1 cellular context compared by ENCODE assay signal in the genomic region with DNA sequence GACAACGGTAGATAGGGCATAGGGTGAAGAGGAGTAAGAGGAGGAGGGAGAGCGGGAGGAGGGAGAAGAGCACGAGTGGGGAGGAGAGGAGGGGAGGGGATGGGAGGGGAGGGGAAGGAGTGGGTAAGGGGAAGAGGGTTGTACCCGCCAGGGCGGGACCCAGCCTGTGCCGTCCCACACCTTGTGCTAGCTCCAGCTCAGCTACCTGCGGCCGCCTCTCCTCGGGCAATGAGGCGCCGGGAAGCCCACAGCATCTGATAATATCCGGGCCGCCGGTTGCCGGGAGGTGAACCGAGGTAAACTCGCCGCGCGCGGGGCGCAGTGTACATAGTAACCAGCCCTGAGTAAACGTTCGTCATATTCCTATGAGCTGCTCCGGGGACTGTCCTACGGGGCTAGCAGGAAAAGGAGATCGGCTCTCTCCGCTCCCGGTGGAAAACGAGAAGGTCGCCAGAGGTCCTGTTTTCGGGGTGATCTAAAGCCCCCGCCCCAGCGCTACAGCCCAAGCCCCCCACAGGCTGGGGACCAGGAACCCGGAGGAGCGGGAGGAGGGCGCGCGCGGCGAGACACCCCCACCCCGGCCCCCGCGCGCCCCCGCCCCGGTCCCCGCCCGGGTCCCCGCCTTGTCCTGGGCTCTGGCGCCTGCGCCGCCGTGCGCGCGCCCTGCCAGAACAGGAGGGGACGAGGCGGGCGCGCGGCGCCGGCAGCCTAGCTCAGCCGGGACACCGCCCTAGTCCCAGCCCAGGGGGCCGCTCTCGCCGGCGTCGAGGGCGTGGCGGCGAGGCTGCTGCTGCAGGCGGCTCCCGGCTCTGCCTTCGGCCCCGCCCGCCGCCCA.
A peak's percentile ranks its signal among the peaks of the same experiment; 100 is the strongest.
TF ChIP-seq lines count a peak whose summit lies in the region.

Gene RCAN3 (plus strand): TSS at position 669 of the 835 bp plus-strand sequence. CDS start 11,537 bp downstream, outside the sequence.

TF ChIP-seq in K562, 482 proteins besides CTCF, POLR2A, EP300 and RAD21 (continued from another document and continues in another):
- TF ChIP-seq ATF7 (IDR thresholded peaks at IDR 0.05) (0 out of 2 replicates have a peak, but pooled peaks have one; percentile 20), ERF (CRISPR knock-in tag; IDR thresholded peaks at IDR 0.05) (no peak), KDM4B (IDR thresholded peaks at IDR 0.05; ENCODE audit: borderline replicate concordance in 2 of 2, low read depth in 1 of 2) (no peak), NR1H2 (CRISPR knock-in tag; IDR thresholded peaks at IDR 0.05) (no peak), ZNF140 (CRISPR knock-in tag; IDR thresholded peaks at IDR 0.05) (no peak), RFX5 (IDR thresholded peaks at IDR 0.05; ENCODE audit: low read depth, low read length) (no peak), CAMTA2 (CRISPR knock-in tag; conservative IDR thresholded peaks at IDR 0.05) (no peak), RHOXF2B (CRISPR knock-in tag; conservative IDR thresholded peaks at IDR 0.05) (no peak), SUPT5H (IDR thresholded peaks at IDR 0.05) (peak; percentile 48; the same call in 1 of the 2 replicates), MECOM (CRISPR knock-in tag; IDR thresholded peaks at IDR 0.05) (no peak), NFE2L1 (tag; IDR thresholded peaks at IDR 0.05; ENCODE audit: borderline replicate concordance, low read depth) (no peak), CBFA2T3 (IDR thresholded peaks at IDR 0.05) (no peak), CCNT2 (IDR thresholded peaks at IDR 0.05; ENCODE audit: borderline replicate concordance, extremely low read depth, insufficient read length, low read depth, low read length) (peak; percentile 56), SIX5 (IDR thresholded peaks at IDR 0.05; ENCODE audit: borderline replicate concordance in 1 of 2, insufficient read depth in 1 of 2, low read depth in 1 of 2, low read length in 2 of 2) (no peak), KLF10 (CRISPR knock-in tag; IDR thresholded peaks at IDR 0.05) (no peak), JUND (IDR thresholded peaks at IDR 0.05; ENCODE audit: borderline replicate concordance, low read depth, low read length) (0 out of 2 replicates have a peak, but pooled peaks have one; percentile 3), JUND (tag; IDR thresholded peaks at IDR 0.05; ENCODE audit: borderline replicate concordance, low read depth, low read length) (no peak; the same call in 2 of the 3 replicates), ZNF212 (CRISPR knock-in tag; IDR thresholded peaks at IDR 0.05) (no peak), ZNF408 (CRISPR knock-in tag; IDR thresholded peaks at IDR 0.05; ENCODE audit: low read depth) (no peak), ZNF224 (CRISPR knock-in tag; IDR thresholded peaks at IDR 0.05) (no peak), GMEB1 (CRISPR knock-in tag; IDR thresholded peaks at IDR 0.05) (no peak), PHF21A (IDR thresholded peaks at IDR 0.05; ENCODE audit: borderline replicate concordance, low read depth) (no peak), THAP7 (CRISPR knock-in tag; IDR thresholded peaks at IDR 0.05) (no peak), VEZF1 (CRISPR knock-in tag; IDR thresholded peaks at IDR 0.05) (peak; percentile 96), CHD1 (IDR thresholded peaks at IDR 0.05; ENCODE audit: low read length) (no peak), ZNF274 (IDR thresholded peaks at IDR 0.05; ENCODE audit: borderline replicate concordance, low read depth, low read length) (no peak), ZNF449 (CRISPR knock-in tag; IDR thresholded peaks at IDR 0.05) (no peak), TAF7 (tag; IDR thresholded peaks at IDR 0.05) (no peak), MYNN (IDR thresholded peaks at IDR 0.05) (no peak), MYNN (CRISPR knock-in tag; IDR thresholded peaks at IDR 0.05) (no peak), POLR2AphosphoS5 (IDR thresholded peaks at IDR 0.05; ENCODE audit: control insufficient read depth, insufficient read depth, low read depth, low read length) (no peak), MBD2 (IDR thresholded peaks at IDR 0.05; ENCODE audit: borderline replicate concordance, low read depth) (no peak), ILF3 (IDR thresholded peaks at IDR 0.05; ENCODE audit: borderline replicate concordance) (no peak), ZNF696 (CRISPR knock-in tag; conservative IDR thresholded peaks at IDR 0.05) (no peak), KLF1 (tag; IDR thresholded peaks at IDR 0.05) (0 out of 2 replicates have a peak, but pooled peaks have one; percentile 43), SRSF3 (IDR thresholded peaks at IDR 0.05; ENCODE audit: insufficient read depth, low read length) (no peak), TFAP4 (CRISPR knock-in tag; IDR thresholded peaks at IDR 0.05; ENCODE audit: borderline replicate concordance) (peak; percentile 48; the same call in 1 of the 2 replicates), FOXM1 (IDR thresholded peaks at IDR 0.05; ENCODE audit: low read depth) (no peak), FOXM1 (CRISPR knock-in tag; IDR thresholded peaks at IDR 0.05; ENCODE audit: low read depth) (no peak), NFE2 (IDR thresholded peaks at IDR 0.05; ENCODE audit: low read depth) (no peak), ZNF76 (CRISPR knock-in tag; IDR thresholded peaks at IDR 0.05; ENCODE audit: borderline replicate concordance) (no peak)
- TF ChIP-seq, protein P1, sequence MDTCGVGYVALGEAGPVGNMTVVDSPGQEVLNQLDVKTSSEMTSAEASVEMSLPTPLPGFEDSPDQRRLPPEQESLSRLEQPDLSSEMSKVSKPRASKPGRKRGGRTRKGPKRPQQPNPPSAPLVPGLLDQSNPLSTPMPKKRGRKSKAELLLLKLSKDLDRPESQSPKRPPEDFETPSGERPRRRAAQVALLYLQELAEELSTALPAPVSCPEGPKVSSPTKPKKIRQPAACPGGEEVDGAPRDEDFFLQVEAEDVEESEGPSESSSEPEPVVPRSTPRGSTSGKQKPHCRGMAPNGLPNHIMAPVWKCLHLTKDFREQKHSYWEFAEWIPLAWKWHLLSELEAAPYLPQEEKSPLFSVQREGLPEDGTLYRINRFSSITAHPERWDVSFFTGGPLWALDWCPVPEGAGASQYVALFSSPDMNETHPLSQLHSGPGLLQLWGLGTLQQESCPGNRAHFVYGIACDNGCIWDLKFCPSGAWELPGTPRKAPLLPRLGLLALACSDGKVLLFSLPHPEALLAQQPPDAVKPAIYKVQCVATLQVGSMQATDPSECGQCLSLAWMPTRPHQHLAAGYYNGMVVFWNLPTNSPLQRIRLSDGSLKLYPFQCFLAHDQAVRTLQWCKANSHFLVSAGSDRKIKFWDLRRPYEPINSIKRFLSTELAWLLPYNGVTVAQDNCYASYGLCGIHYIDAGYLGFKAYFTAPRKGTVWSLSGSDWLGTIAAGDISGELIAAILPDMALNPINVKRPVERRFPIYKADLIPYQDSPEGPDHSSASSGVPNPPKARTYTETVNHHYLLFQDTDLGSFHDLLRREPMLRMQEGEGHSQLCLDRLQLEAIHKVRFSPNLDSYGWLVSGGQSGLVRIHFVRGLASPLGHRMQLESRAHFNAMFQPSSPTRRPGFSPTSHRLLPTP (IDR thresholded peaks at IDR 0.05; ENCODE audit: borderline replicate concordance, extremely low read depth, insufficient read length), result no peak
- TF ChIP-seq, protein P2, sequence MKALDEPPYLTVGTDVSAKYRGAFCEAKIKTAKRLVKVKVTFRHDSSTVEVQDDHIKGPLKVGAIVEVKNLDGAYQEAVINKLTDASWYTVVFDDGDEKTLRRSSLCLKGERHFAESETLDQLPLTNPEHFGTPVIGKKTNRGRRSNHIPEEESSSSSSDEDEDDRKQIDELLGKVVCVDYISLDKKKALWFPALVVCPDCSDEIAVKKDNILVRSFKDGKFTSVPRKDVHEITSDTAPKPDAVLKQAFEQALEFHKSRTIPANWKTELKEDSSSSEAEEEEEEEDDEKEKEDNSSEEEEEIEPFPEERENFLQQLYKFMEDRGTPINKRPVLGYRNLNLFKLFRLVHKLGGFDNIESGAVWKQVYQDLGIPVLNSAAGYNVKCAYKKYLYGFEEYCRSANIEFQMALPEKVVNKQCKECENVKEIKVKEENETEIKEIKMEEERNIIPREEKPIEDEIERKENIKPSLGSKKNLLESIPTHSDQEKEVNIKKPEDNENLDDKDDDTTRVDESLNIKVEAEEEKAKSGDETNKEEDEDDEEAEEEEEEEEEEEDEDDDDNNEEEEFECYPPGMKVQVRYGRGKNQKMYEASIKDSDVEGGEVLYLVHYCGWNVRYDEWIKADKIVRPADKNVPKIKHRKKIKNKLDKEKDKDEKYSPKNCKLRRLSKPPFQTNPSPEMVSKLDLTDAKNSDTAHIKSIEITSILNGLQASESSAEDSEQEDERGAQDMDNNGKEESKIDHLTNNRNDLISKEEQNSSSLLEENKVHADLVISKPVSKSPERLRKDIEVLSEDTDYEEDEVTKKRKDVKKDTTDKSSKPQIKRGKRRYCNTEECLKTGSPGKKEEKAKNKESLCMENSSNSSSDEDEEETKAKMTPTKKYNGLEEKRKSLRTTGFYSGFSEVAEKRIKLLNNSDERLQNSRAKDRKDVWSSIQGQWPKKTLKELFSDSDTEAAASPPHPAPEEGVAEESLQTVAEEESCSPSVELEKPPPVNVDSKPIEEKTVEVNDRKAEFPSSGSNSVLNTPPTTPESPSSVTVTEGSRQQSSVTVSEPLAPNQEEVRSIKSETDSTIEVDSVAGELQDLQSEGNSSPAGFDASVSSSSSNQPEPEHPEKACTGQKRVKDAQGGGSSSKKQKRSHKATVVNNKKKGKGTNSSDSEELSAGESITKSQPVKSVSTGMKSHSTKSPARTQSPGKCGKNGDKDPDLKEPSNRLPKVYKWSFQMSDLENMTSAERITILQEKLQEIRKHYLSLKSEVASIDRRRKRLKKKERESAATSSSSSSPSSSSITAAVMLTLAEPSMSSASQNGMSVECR (CRISPR knock-in tag; IDR thresholded peaks at IDR 0.05), result peak; percentile 26; the same call in 1 of the 2 replicates
- TF ChIP-seq, protein P3, sequence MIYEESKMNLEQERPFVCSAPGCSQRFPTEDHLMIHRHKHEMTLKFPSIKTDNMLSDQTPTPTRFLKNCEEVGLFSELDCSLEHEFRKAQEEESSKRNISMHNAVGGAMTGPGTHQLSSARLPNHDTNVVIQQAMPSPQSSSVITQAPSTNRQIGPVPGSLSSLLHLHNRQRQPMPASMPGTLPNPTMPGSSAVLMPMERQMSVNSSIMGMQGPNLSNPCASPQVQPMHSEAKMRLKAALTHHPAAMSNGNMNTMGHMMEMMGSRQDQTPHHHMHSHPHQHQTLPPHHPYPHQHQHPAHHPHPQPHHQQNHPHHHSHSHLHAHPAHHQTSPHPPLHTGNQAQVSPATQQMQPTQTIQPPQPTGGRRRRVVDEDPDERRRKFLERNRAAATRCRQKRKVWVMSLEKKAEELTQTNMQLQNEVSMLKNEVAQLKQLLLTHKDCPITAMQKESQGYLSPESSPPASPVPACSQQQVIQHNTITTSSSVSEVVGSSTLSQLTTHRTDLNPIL (CRISPR knock-in tag; IDR thresholded peaks at IDR 0.05), result no peak
- TF ChIP-seq, protein P4, sequence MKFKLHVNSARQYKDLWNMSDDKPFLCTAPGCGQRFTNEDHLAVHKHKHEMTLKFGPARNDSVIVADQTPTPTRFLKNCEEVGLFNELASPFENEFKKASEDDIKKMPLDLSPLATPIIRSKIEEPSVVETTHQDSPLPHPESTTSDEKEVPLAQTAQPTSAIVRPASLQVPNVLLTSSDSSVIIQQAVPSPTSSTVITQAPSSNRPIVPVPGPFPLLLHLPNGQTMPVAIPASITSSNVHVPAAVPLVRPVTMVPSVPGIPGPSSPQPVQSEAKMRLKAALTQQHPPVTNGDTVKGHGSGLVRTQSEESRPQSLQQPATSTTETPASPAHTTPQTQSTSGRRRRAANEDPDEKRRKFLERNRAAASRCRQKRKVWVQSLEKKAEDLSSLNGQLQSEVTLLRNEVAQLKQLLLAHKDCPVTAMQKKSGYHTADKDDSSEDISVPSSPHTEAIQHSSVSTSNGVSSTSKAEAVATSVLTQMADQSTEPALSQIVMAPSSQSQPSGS (CRISPR knock-in tag; IDR thresholded peaks at IDR 0.05), result no peak
